In genomic region chr10:132540456-132540855, GRCh38 we compare ENCODE assay signal across 8 cellular contexts. TPM values are rescaled to one million over a fixed set of nuclear protein-coding genes. Genes with fewer than 3 reads are reported as not detected.
A peak's percentile ranks its signal among the peaks of the same experiment; 100 is the strongest.
DNase-seq lines count a peak whose midpoint lies in the region; ATAC-seq and TF ChIP-seq lines count a peak whose summit lies in the region.

No MANE protein-coding gene starts in this region.

- H2BK5ac ChIP-seq in mesendoderm (ENCODE audit: low read length) = no peak overlapping the region

- CTCF ChIA-PET in AG04449 (lab: Yijun Ruan, JAX) (interaction anchor here (1.0 to 4.3 kb wide), 8 partner anchors 9 to 100 kb away, joined by 3 to 18 read pairs (median 4); no protein-coding TSS in a partner anchor), HEK293 (lab: Yijun Ruan, JAX) (interaction anchor here (1.1 to 1.3 kb wide), 2 partner anchors 11 to 22 kb away, joined by 3 read pairs; no protein-coding TSS in a partner anchor)

- in situ Hi-C loops in T47D (cut with HindIII; ENCODE audit: low pct_unique_long_range_greater_than_20kb, low sequenced_read_pairs) (no loop called here), GM13976 (cut with MboI; ENCODE audit: low sequenced_read_pairs, unreplicated experiment) (no loop called here), ACHN (cut with HindIII; ENCODE audit: low pct_ligation_motif_present, low pct_unique_long_range_greater_than_20kb, low sequenced_read_pairs) (no loop called here)

- POLR2A ChIA-PET in AG04449 (lab: Yijun Ruan, JAX) = interaction anchor here (0.6 to 1.4 kb wide), 3 partner anchors 23 to 256 kb away, joined by 3 to 4 read pairs (median 3); no protein-coding TSS in a partner anchor
- POLR2A ChIA-PET in HEK293 (lab: Yijun Ruan, JAX) = no interaction called here

- H3K56ac ChIP-seq in mesendoderm (ENCODE audit: low read length) = peak overlapping the region; percentile 1

- no peak overlapping the region for H3K18ac ChIP-seq in mesendoderm (ENCODE audit: low read length)

- no peaks in the 10 kb centered on the region for H3K27me3 ChIP-seq in mesendoderm (ENCODE audit: insufficient read depth, low read length, poor library complexity)

- H3K4ac ChIP-seq in mesendoderm (ENCODE audit: low read depth, low read length) = no peak overlapping the region

- TF ChIP-seq CTCF in AG04449 (IDR thresholded peaks at IDR 0.05; ENCODE audit: insufficient read depth, low read length, missing control alignments) = peak; percentile 43
- no peak for TF ChIP-seq CTCF in HEK293 (tag by site-specific recombination; IDR thresholded peaks at IDR 0.05)
- no peak for TF ChIP-seq CTCF in GM13976 (IDR thresholded peaks at IDR 0.05; ENCODE audit: borderline replicate concordance, control extremely low read depth, extremely low read depth, insufficient read depth, missing control alignments)

- peaks cover 1% of the 10 kb centered on the region for H3K79me2 ChIP-seq in mesendoderm (ENCODE audit: control insufficient read depth, insufficient read depth, low read length)

- H2BK120ac ChIP-seq in mesendoderm (ENCODE audit: low read depth, low read length) = no peak overlapping the region

- H3K4me3 ChIP-seq in AG04449 (ENCODE audit: low read depth, low read length) = peak overlapping the region; percentile 38
- H3K4me3 ChIP-seq in HEK293 (ENCODE audit: low read depth, low read length) = no peak overlapping the region
- H3K4me3 ChIP-seq in mesendoderm (ENCODE audit: low read length) = no peak overlapping the region

- no peak overlapping the region for H2BK15ac ChIP-seq in mesendoderm (replicated peaks; ENCODE audit: low read depth)

- no peak overlapping the region for H3K4me2 ChIP-seq in mesendoderm (ENCODE audit: low read length)

- no peak overlapping the region for H3K23ac ChIP-seq in mesendoderm (ENCODE audit: low read length)

- ATAC-seq in GM19452 (IDR thresholded peaks at IDR 0.05; ENCODE audit: unreplicated experiment) (no peak), GM21737 (IDR thresholded peaks at IDR 0.05; ENCODE audit: unreplicated experiment) (no peak)

- H3K27ac ChIP-seq in HEK293 (ENCODE audit: extremely low read depth, low read depth, low read length) = no peak overlapping the region
- no peak overlapping the region for H3K27ac ChIP-seq in mesendoderm (ENCODE audit: low read depth, low read length)

- H3K36me3 ChIP-seq in HEK293 (ENCODE audit: control insufficient read depth in 2 of 2, insufficient read depth in 1 of 2, low read length in 2 of 2) = no peaks in the 10 kb centered on the region
- no peaks in the 10 kb centered on the region for H3K36me3 ChIP-seq in mesendoderm (ENCODE audit: control insufficient read depth, insufficient read depth, low read length)

- H3K79me1 ChIP-seq in mesendoderm (ENCODE audit: low read length) = peaks cover 11% of the 10 kb centered on the region

- H3K9ac ChIP-seq in mesendoderm (ENCODE audit: low read length) = no peak overlapping the region

- H3K9me3 ChIP-seq in HEK293 (ENCODE audit: control insufficient read depth, insufficient read depth, low read depth, low read length) = no peaks in the 10 kb centered on the region

- no CpG with 5 or more reads among the region's 12 CpGs for WGBS in mesendoderm (ENCODE audit: extremely low coverage, insufficient coverage, low lambda C conversion rate)

- H4K8ac ChIP-seq in mesendoderm (ENCODE audit: low read depth, low read length) = no peak overlapping the region

- H3K4me1 ChIP-seq in HEK293 (ENCODE audit: control insufficient read depth, insufficient read depth, low read length) = peaks cover 33% of the 10 kb centered on the region
- peaks cover 3% of the 10 kb centered on the region for H3K4me1 ChIP-seq in mesendoderm (ENCODE audit: control insufficient read depth, low read depth, low read length)

- H4K5ac ChIP-seq in mesendoderm (ENCODE audit: low read length) = no peak overlapping the region

- no peak overlapping the region for H2AK5ac ChIP-seq in mesendoderm (ENCODE audit: low read length)

- DNase-seq in AG04449 (ENCODE audit: low read depth, low spot score) (no peak), T47D (ENCODE audit: low read depth in 1 of 2, low spot score in 1 of 2) (peak; percentile 38 to 60), mesendoderm (peak; percentile 22), GM13976 (ENCODE audit: low spot score) (no peak), ACHN (no peak)

TF ChIP-seq in HEK293, 187 proteins besides CTCF, POLR2A, EP300 and RAD21:
- TF ChIP-seq ZNF600 (tag by site-specific recombination; IDR thresholded peaks at IDR 0.05) = peak; percentile 87
- peak; percentile 63 for TF ChIP-seq ZBTB20 (tag by site-specific recombination; IDR thresholded peaks at IDR 0.05)
- TF ChIP-seq ZNF510 (tag by site-specific recombination; IDR thresholded peaks at IDR 0.05; ENCODE audit: insufficient replicate concordance) = no peak
TF ChIP-seq in HEK293: peak in this region for 2.

RNA-seq across cellular contexts. Expression of gene INPP5A, which starts 2.9 kb away (rescaled TPM):
- 17.5 TPM for polyA plus RNA-seq in mesendoderm (2013, experiment 1 of 2)
- polyA plus RNA-seq in mesendoderm (2013, experiment 2 of 2) = 18.1 TPM

Comparison
In these comparisons a context has a peak if more than half of its experiments do, and no peak if none do; other contexts are left out.
1. DNase-seq: peak in T47D (2 of 2) and mesendoderm (single experiment); none in AG04449 (single experiment), GM13976 (single experiment) and ACHN (single experiment).